Comparison of ENCODE assay signal across 8 cellular contexts in genomic region chr1:145823565-145824498, GRCh38. TPM values are rescaled to one million over a fixed set of nuclear protein-coding genes. Genes with fewer than 3 reads are reported as not detected.
A peak's percentile ranks its signal among the peaks of the same experiment; 100 is the strongest.
DNase-seq lines count a peak whose midpoint lies in the region; ATAC-seq, FAIRE-seq and TF ChIP-seq lines count a peak whose summit lies in the region.

POLR3C (plus strand) TSS chr1:145824200; CDS start chr1:145825777, 1,577 bp downstream.
RNF115 (minus strand) TSS chr1:145824095; CDS start chr1:145823873, 222 bp downstream.

- H4K8ac ChIP-seq in H1 (ENCODE audit: extremely low read depth, insufficient read depth, low read length) (peak within 1 kb of the TSS; percentile 97), mesenchymal stem cell (ENCODE audit: low read length) (peak within 1 kb of the TSS; percentile 94)

- H2BK12ac ChIP-seq in H1 (ENCODE audit: low read depth, low read length) (no peak within 1 kb of the TSS), mesenchymal stem cell (ENCODE audit: low read length in 2 of 2) (no peak within 1 kb of the TSS)

- H3K4me3 ChIP-seq in H1 (ENCODE audit: extremely low read depth in 1 of 4, insufficient read depth in 2 of 4, low read depth in 3 of 4, low read length in 4 of 4) (peak within 1 kb of the TSS; percentile 75 to 100 (median 98)), mesenchymal stem cell (ENCODE audit: insufficient read depth in 1 of 2, low read depth in 1 of 2, low read length in 2 of 2) (peak within 1 kb of the TSS; percentile 85 to 91)

- H3K56ac ChIP-seq in H1 (replicated peaks; ENCODE audit: insufficient read length, low read depth, low read length) = peak within 1 kb of the TSS; percentile 73

- H3K9me3 ChIP-seq in H1 (ENCODE audit: insufficient read depth in 2 of 2, low read depth in 1 of 2, low read length in 1 of 2) (no peaks in the 10 kb centered on the region), mesenchymal stem cell (ENCODE audit: control insufficient read depth, low read length) (no peaks in the 10 kb centered on the region)

- peak in 1 of 2 experiments; percentile 69; a peak in 2 of 3 replicates for TF ChIP-seq POLR2A in H1 (IDR thresholded peaks at IDR 0.05; ENCODE audit: control extremely low read depth in 1 of 2, low read depth in 2 of 2, low read length in 2 of 2)

- 2% methylated on average over 53 of the region's 89 CpGs; no CpG with 5 or more reads in 1 of the 2 experiments for WGBS in H1 (ENCODE audit: extremely low coverage in 1 of 2, insufficient coverage in 1 of 2, insufficient read length in 1 of 2, insufficient replicate concordance in 2 of 2, low coverage in 1 of 2, low lambda C conversion rate in 2 of 2, missing lambda C conversion rate in 1 of 2), 2 experiments
- WGBS in mesenchymal stem cell = under 1% methylated on average over 89 of the region's 89 CpGs

- H3K36me3 ChIP-seq in H1 (ENCODE audit: control insufficient read depth in 2 of 4, insufficient read depth in 4 of 4, low read length in 3 of 4) (peaks cover 4 to 29% (median 22%) of the 10 kb centered on the region in 4 experiments; a peak in 7 of 8 replicates), mesenchymal stem cell (ENCODE audit: control insufficient read depth in 1 of 2, insufficient read depth in 2 of 2, low read depth in 1 of 2, low read length in 2 of 2) (peaks cover 10 to 30% of the 10 kb centered on the region in 2 experiments)

- H3K4me2 ChIP-seq in H1 (ENCODE audit: insufficient read depth in 1 of 2, low read depth in 2 of 2, low read length in 2 of 2) (peak within 1 kb of the TSS; percentile 71 to 91), mesenchymal stem cell (ENCODE audit: low read length, poor library complexity, severe bottlenecking) (peak within 1 kb of the TSS; percentile 72)

- H3K79me1 ChIP-seq in H1 (ENCODE audit: low read depth, low read length) (no peaks in the 10 kb centered on the region), mesenchymal stem cell (replicated peaks; ENCODE audit: low read length, poor library complexity, severe bottlenecking) (peaks cover 9% of the 10 kb centered on the region)

- peak; percentile 88 for ATAC-seq in GM21381 (IDR thresholded peaks at IDR 0.05; ENCODE audit: unreplicated experiment)

- H4K91ac ChIP-seq in H1 (replicated peaks; ENCODE audit: insufficient read length, low read length) = peak within 1 kb of the TSS; percentile 65
- H4K91ac ChIP-seq in mesenchymal stem cell (ENCODE audit: low read length) = peak within 1 kb of the TSS; percentile 97

- TF ChIP-seq RAD21 in H1 (IDR thresholded peaks at IDR 0.05 in 1 of 2, conservative IDR thresholded peaks at IDR 0.05 in 1 of 2; ENCODE audit: low read depth in 2 of 2, low read length in 2 of 2) = no peak

- H3K27ac ChIP-seq in H1 (ENCODE audit: low read depth, low read length) = peak within 1 kb of the TSS; percentile 91
- peak within 1 kb of the TSS; percentile 97 for H3K27ac ChIP-seq in mesenchymal stem cell (ENCODE audit: low read length, poor library complexity, severe bottlenecking)

- CTCF ChIA-PET in H1 (lab: Charles Lee; ENCODE audit: partially characterized antibody) = interaction anchor here (14.5 kb wide), 1 partner anchor 23 kb away, joined by 109 read pairs; the partner anchor contains the start of gene NUDT17

- TF ChIP-seq CTCF in H1 (IDR thresholded peaks at IDR 0.05; ENCODE audit: control extremely low read depth in 1 of 3, insufficient read depth in 1 of 3, low read depth in 1 of 3, low read length in 3 of 3) = no peak

- H2AK5ac ChIP-seq in H1 (ENCODE audit: low read depth, low read length) (no peak within 1 kb of the TSS), mesenchymal stem cell (ENCODE audit: low read length, severe bottlenecking) (no peak within 1 kb of the TSS)

- H2BK120ac ChIP-seq in H1 (replicated peaks; ENCODE audit: low read depth, low read length) (no peak within 1 kb of the TSS), mesenchymal stem cell (ENCODE audit: low read depth, low read length) (peak within 1 kb of the TSS; percentile 49)

- H3K4ac ChIP-seq in H1 (replicated peaks; ENCODE audit: insufficient read length, low read depth, low read length) (no peak within 1 kb of the TSS), mesenchymal stem cell (ENCODE audit: low read depth in 1 of 2, low read length in 2 of 2) (peak within 1 kb of the TSS; percentile 88 to 90)

- H2AFZ ChIP-seq in H1 (ENCODE audit: low read length) (peak within 1 kb of the TSS; percentile 92), mesenchymal stem cell (ENCODE audit: low read depth, low read length) (peak within 1 kb of the TSS; percentile 98)

- peaks cover 5% of the 10 kb centered on the region; the same call in 1 of the 2 replicates for H3K23me2 ChIP-seq in H1 (ENCODE audit: low read depth, low read length)

- H4K20me1 ChIP-seq in H1 (replicated peaks in 1 of 2; ENCODE audit: control insufficient read depth in 1 of 2, insufficient read depth in 2 of 2, low read length in 2 of 2) = peaks cover 2 to 3% of the 10 kb centered on the region in 2 experiments

- H3K14ac ChIP-seq in H1 (ENCODE audit: insufficient read length) (no peak within 1 kb of the TSS), mesenchymal stem cell (ENCODE audit: low read length in 2 of 2) (peak within 1 kb of the TSS; percentile 15 to 97)

- H3K79me2 ChIP-seq in H1 (ENCODE audit: control insufficient read depth in 1 of 2, insufficient read depth in 2 of 2, low read length in 2 of 2) = peaks cover 0 to 16% of the 10 kb centered on the region in 2 experiments; a peak in 3 of 4 replicates

- H3K4me1 ChIP-seq in H1 (replicated peaks in 1 of 4; ENCODE audit: control insufficient read depth in 3 of 4, insufficient read depth in 4 of 4, low read length in 3 of 4) = peaks cover 0 to 4% (median 0%) of the 10 kb centered on the region in 4 experiments; a peak in 1 of 7 replicates
- H3K4me1 ChIP-seq in mesenchymal stem cell (ENCODE audit: control insufficient read depth, insufficient read depth, low read depth, low read length) = no peaks in the 10 kb centered on the region

- no peak within 1 kb of the TSS for H3K23ac ChIP-seq in H1 (ENCODE audit: insufficient read length)
- H3K23ac ChIP-seq in mesenchymal stem cell (ENCODE audit: low read length in 2 of 2) = peak within 1 kb of the TSS in 1 of 2 experiments; percentile 99

- H2BK5ac ChIP-seq in H1 (ENCODE audit: low read depth, low read length) (peak within 1 kb of the TSS; percentile 89), mesenchymal stem cell (ENCODE audit: low read depth, low read length, poor library complexity, severe bottlenecking) (peak within 1 kb of the TSS; percentile 95)

- H3K9ac ChIP-seq in H1 (replicated peaks in 1 of 4; ENCODE audit: extremely low read depth in 1 of 4, low read depth in 3 of 4, low read length in 3 of 4) (peak within 1 kb of the TSS; percentile 82 to 97 (median 92)), mesenchymal stem cell (ENCODE audit: low read length) (peak within 1 kb of the TSS; percentile 91)

- H4K5ac ChIP-seq in H1 (ENCODE audit: insufficient read length, low read depth, low read length) = peak within 1 kb of the TSS; percentile 8

- 0 out of 2 replicates have a peak within 1 kb of the TSS, but pooled peaks have one; percentile 12 for H2BK15ac ChIP-seq in H1 (ENCODE audit: low read length)
- H2BK15ac ChIP-seq in mesenchymal stem cell (ENCODE audit: low read depth, poor library complexity, severe bottlenecking) = peak within 1 kb of the TSS; percentile 83

- peak within 1 kb of the TSS; percentile 7; the same call in 1 of the 2 replicates for H3K18ac ChIP-seq in H1 (ENCODE audit: extremely low read depth, low read length)
- peak within 1 kb of the TSS; percentile 95 to 98 for H3K18ac ChIP-seq in mesenchymal stem cell (ENCODE audit: low read depth in 1 of 2, low read length in 2 of 2)

- POLR2A ChIA-PET in H1 (lab: Charles Lee; ENCODE audit: partially characterized antibody) = interaction anchor here (0.7 to 3.9 kb wide), 17 partner anchors 9 to 228 kb away, joined by 3 to 25 read pairs (median 4); partner anchors contain the start of genes CD160, NUDT17 and PIAS3

- DNase-seq in COLO829 (ENCODE audit: low spot score) (peak; percentile 96), HUDEP-2 (lab: John Stamatoyannopoulos, UW; ENCODE audit: unreplicated experiment in 76 of 76) (peak in 74 of 76 experiments; percentile 48 to 91 (median 83)), NOMO-1 treated with dmso at 0.1 percent for 144 hours (lab: John Stamatoyannopoulos, UW; ENCODE audit: unreplicated experiment) (peak; percentile 95), H1 (ENCODE audit: low read depth in 1 of 2, low spot score in 2 of 2) (peak; percentile 62 to 88), mesenchymal stem cell (peak; percentile 93)
- DNase-seq in activated CD8-positive, alpha-beta memory T cell treated with anti-CD3 and anti-CD28 coated beads for 48 hours (ENCODE audit: low read depth in 2 of 3, low spot score in 2 of 3) = peak; percentile 42 to 74 (median 68)
- peak; percentile 75 for DNase-seq in stimulated activated CD8-positive, alpha-beta memory T cell treated with anti-CD3 and anti-CD28 coated beads, Interleukin-12 subunit alpha, Interleukin-12 subunit beta, amount 100 ng/mL, for 4 hours (ENCODE audit: low read depth)

- peak in 1 of 2 experiments; percentile 33; a peak in 1 of 3 replicates for TF ChIP-seq EP300 in H1 (IDR thresholded peaks at IDR 0.05; ENCODE audit: borderline replicate concordance in 1 of 2, low read depth in 2 of 2, low read length in 2 of 2)

- no peak for FAIRE-seq in H1 (lab: Jason Lieb, UNC)

- H3K27me3 ChIP-seq in H1 (replicated peaks in 1 of 4; ENCODE audit: control insufficient read depth in 3 of 4, extremely low read depth in 1 of 4, insufficient read depth in 3 of 4, low read length in 3 of 4) (no peaks in the 10 kb centered on the region), mesenchymal stem cell (ENCODE audit: control insufficient read depth in 1 of 2, insufficient read depth in 1 of 2, low read length in 2 of 2) (no peaks in the 10 kb centered on the region)

- no peak within 1 kb of the TSS for H2BK20ac ChIP-seq in H1 (ENCODE audit: low read length)

RNA-seq across cellular contexts. Expression of gene POLR3C, which starts in this region (rescaled TPM):
- 26.2 and 26.8 TPM in 2 replicates for total RNA-seq in H1 (2021; fragmentation: NEBNext Ultra II Directional; extraction: Animal tissue kit (Norgen Biotek cat#: 25700))
- 23.7 and 26.8 TPM in 2 replicates for polyA plus RNA-seq in H1 (2011; rRNA removed)
- polyA plus RNA-seq in H1 (2011; cell fraction: cytosol; rRNA removed) = 32.3 TPM
- 25.0 TPM for polyA plus RNA-seq in H1 (2011; cell fraction: nucleus; rRNA removed)
- polyA plus RNA-seq in H1 (2012, experiment 1 of 2) = 19.3 to 25.9 TPM (median 21.4 TPM) in 4 replicates
- 4.8 TPM for polyA plus RNA-seq in H1 (2012, experiment 2 of 2)
- polyA plus RNA-seq in H1 (2013, experiment 1 of 2) = 16.3 TPM
- polyA plus RNA-seq in H1 (2013, experiment 2 of 2) = 15.6 TPM
- 53.3 and 55.1 TPM in 2 replicates for polyA minus RNA-seq in H1 (2011; rRNA and poly(A)+ RNA removed)
- 15.9 TPM for polyA minus RNA-seq in H1 (2011; cell fraction: cytosol; rRNA and poly(A)+ RNA removed)
- 37.1 TPM for polyA minus RNA-seq in H1 (2011; cell fraction: nucleus; rRNA and poly(A)+ RNA removed)
- 22.4 TPM for polyA plus RNA-seq in mesenchymal stem cell (2013, experiment 1 of 2)
- polyA plus RNA-seq in mesenchymal stem cell (2013, experiment 2 of 2) = 22.5 TPM

RNA-seq across cellular contexts. Expression of gene RNF115, which starts in this region (rescaled TPM):
- total RNA-seq in H1 (2021; fragmentation: NEBNext Ultra II Directional; extraction: Animal tissue kit (Norgen Biotek cat#: 25700)) = 10.2 and 10.8 TPM in 2 replicates
- 3.0 and 4.7 TPM in 2 replicates for polyA plus RNA-seq in H1 (2011; rRNA removed)
- 4.5 TPM for polyA plus RNA-seq in H1 (2011; cell fraction: cytosol; rRNA removed)
- 3.2 TPM for polyA plus RNA-seq in H1 (2011; cell fraction: nucleus; rRNA removed)
- 4.8 to 8.7 TPM (median 6.2 TPM) in 4 replicates for polyA plus RNA-seq in H1 (2012, experiment 1 of 2)
- 3.2 TPM for polyA plus RNA-seq in H1 (2012, experiment 2 of 2)
- polyA plus RNA-seq in H1 (2013, experiment 1 of 2) = 8.1 TPM
- 7.6 TPM for polyA plus RNA-seq in H1 (2013, experiment 2 of 2)
- polyA minus RNA-seq in H1 (2011; rRNA and poly(A)+ RNA removed) = 8.2 and 12.3 TPM in 2 replicates
- polyA minus RNA-seq in H1 (2011; cell fraction: cytosol; rRNA and poly(A)+ RNA removed) = 2.9 TPM
- polyA minus RNA-seq in H1 (2011; cell fraction: nucleus; rRNA and poly(A)+ RNA removed) = 7.6 TPM
- 11.4 TPM for polyA plus RNA-seq in mesenchymal stem cell (2013, experiment 1 of 2)
- polyA plus RNA-seq in mesenchymal stem cell (2013, experiment 2 of 2) = 12.7 TPM

Comparison
In these comparisons a context has a peak if more than half of its experiments do, and no peak if none do; other contexts are left out.
1. Peak in every context shown above with its lines: DNase-seq, ATAC-seq, H3K4me3 ChIP-seq and H3K27ac ChIP-seq.